Comparison of ENCODE assay signal across 24 cellular contexts in the genomic region with DNA sequence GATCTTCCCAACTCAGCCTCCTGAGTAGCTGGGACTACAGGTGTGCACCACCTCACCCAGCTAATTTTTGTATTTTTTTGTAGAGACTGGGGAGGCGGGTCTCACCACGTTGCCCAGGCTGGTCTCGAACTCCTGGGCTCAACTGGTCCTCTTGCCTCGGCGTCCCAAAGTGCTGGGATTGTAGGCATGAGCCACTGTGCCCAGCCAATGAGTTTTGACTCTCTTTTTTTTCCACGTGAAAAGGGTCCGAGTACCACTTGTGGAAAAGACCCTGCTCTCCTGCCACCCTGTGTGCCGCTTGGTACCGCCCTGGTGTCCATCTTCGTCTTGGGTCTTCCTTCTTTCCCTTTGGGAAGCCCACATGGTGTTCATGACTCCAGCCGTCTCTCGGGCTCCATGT.
"Had no signal": no experiment of that assay in that cellular context is flagged by ENCODE, and none has a peak within 500 bp of the region (broad histone marks: within the 10 kb centered on the region; RNA-seq: fewer than 3 reads in every experiment).

No MANE protein-coding gene starts in this region.

- H3K9ac ChIP-seq: neural progenitor cell had no signal

- H3K36me3 ChIP-seq: esophagus muscularis mucosa, gastrocnemius medialis, heart right ventricle, neural progenitor cell, ovary, suprapubic skin, tibial artery, upper lobe of left lung, vagina had no signal

- H3K4me2 ChIP-seq: neural progenitor cell, smooth muscle cell had no signal

- H3K36me3 Mint-ChIP-seq: natural killer cell treated with Interleukin-12 subunit alpha and Interleukin-12 subunit beta and Interleukin-15 and Interleukin-18, amount 100 ng/mL, for 72 hours; neural progenitor cell; stimulated activated naive B cell treated with anti-CD40 and anti-IgM and Interleukin-4, amounts not matched to agents 10 μg/mL and 1 μg/mL and 100 μg/mL, for 72 hours had no signal

- H3K9me3 ChIP-seq: esophagus muscularis mucosa, gastrocnemius medialis, heart right ventricle, ovary, suprapubic skin, tibial artery, upper lobe of left lung, vagina had no signal

- H3K4me1 ChIP-seq: esophagus muscularis mucosa, gastrocnemius medialis, heart right ventricle, neural progenitor cell, suprapubic skin, tibial artery, upper lobe of left lung, vagina had no signal

- H3K27me3 ChIP-seq: ovary, upper lobe of left lung, vagina had no signal

- DNase-seq: effector memory CD8-positive, alpha-beta T cell; gastrocnemius medialis; heart right ventricle; hypothalamus; left cardiac atrium; left ventricle myocardium superior; mesenchymal stem cell; midbrain; nucleus accumbens; ovary; right cardiac atrium; stimulated activated CD4-positive, alpha-beta T cell treated with anti-CD3 and anti-CD28 coated beads, Interleukin-4, amount 100 ng/mL, for 1 hour; stimulated activated naive B cell treated with anti-CD40 and anti-IgM and Interleukin-4, amounts not matched to agents 10 μg/mL and 1 μg/mL and 100 μg/mL, for 72 hours had no signal

- H3K9me3 Mint-ChIP-seq: effector memory CD8-positive, alpha-beta T cell; natural killer cell treated with Interleukin-12 subunit alpha and Interleukin-12 subunit beta and Interleukin-15 and Interleukin-18, amount 100 ng/mL, for 72 hours; neural progenitor cell; stimulated activated naive B cell treated with anti-CD40 and anti-IgM and Interleukin-4, amounts not matched to agents 10 μg/mL and 1 μg/mL and 100 μg/mL, for 72 hours had no signal

- ATAC-seq: effector memory CD8-positive, alpha-beta T cell; gastrocnemius medialis; heart right ventricle; left cardiac atrium; left ventricle myocardium superior; natural killer cell treated with Interleukin-12 subunit alpha and Interleukin-12 subunit beta and Interleukin-15 and Interleukin-18, amount 100 ng/mL, for 72 hours; right cardiac atrium; stimulated activated naive B cell treated with anti-CD40 and anti-IgM and Interleukin-4, amounts not matched to agents 10 μg/mL and 1 μg/mL and 100 μg/mL, for 72 hours had no signal

- H3K4me3 Mint-ChIP-seq: effector memory CD8-positive, alpha-beta T cell; natural killer cell treated with Interleukin-12 subunit alpha and Interleukin-12 subunit beta and Interleukin-15 and Interleukin-18, amount 100 ng/mL, for 72 hours; neural progenitor cell; stimulated activated naive B cell treated with anti-CD40 and anti-IgM and Interleukin-4, amounts not matched to agents 10 μg/mL and 1 μg/mL and 100 μg/mL, for 72 hours had no signal

- H3K27ac Mint-ChIP-seq: effector memory CD8-positive, alpha-beta T cell; natural killer cell treated with Interleukin-12 subunit alpha and Interleukin-12 subunit beta and Interleukin-15 and Interleukin-18, amount 100 ng/mL, for 72 hours; neural progenitor cell; progenitor cell of endocrine pancreas; stimulated activated naive B cell treated with anti-CD40 and anti-IgM and Interleukin-4, amounts not matched to agents 10 μg/mL and 1 μg/mL and 100 μg/mL, for 72 hours had no signal

- H3K27ac ChIP-seq: epithelial cell of prostate, esophagus muscularis mucosa, gastrocnemius medialis, heart right ventricle, neural progenitor cell, ovary, suprapubic skin, tibial artery, upper lobe of left lung, vagina had no signal

- H3K4me3 ChIP-seq: esophagus muscularis mucosa, gastrocnemius medialis, heart right ventricle, lung, neural progenitor cell, ovary, smooth muscle cell, suprapubic skin, tibial artery, upper lobe of left lung, vagina had no signal
